13 cellular contexts compared by ENCODE assay signal in genomic region chr11:74033046-74033445, GRCh38.
"Had no signal": no experiment of that assay in that cellular context is flagged by ENCODE, and none has a peak within 500 bp of the region (broad histone marks: within the 10 kb centered on the region; RNA-seq: fewer than 3 reads in every experiment).

No MANE protein-coding gene starts in this region.

- H3K27ac ChIP-seq: coronary artery, epithelial cell of prostate, gastroesophageal sphincter, thyroid gland had no signal

- H3K9me3 Mint-ChIP-seq: activated CD4-positive, alpha-beta T cell treated with anti-CD3 and anti-CD28 coated beads, Interleukin-2, amount 10 ng/mL, durations not matched to agents 24 days and 14 days; activated T-cell treated with anti-CD3 and anti-CD28 coated beads, Interleukin-2, amount 50 U/mL, for 24 hours; neural crest cell had no signal

- H3K9me3 ChIP-seq: gastroesophageal sphincter, thyroid gland had no signal

- H3K4me3 Mint-ChIP-seq: activated CD4-positive, alpha-beta T cell treated with anti-CD3 and anti-CD28 coated beads, Interleukin-2, amount 10 ng/mL, durations not matched to agents 24 days and 14 days; activated T-cell treated with anti-CD3 and anti-CD28 coated beads, Interleukin-2, amount 50 U/mL, for 24 hours; neural crest cell had no signal

- H3K4me3 ChIP-seq: coronary artery, gastroesophageal sphincter, thyroid gland had no signal

- H3K4me1 Mint-ChIP-seq: neural crest cell had no signal

- H3K27me3 Mint-ChIP-seq: activated CD4-positive, alpha-beta T cell treated with anti-CD3 and anti-CD28 coated beads, Interleukin-2, amount 10 ng/mL, durations not matched to agents 24 days and 14 days; activated T-cell treated with anti-CD3 and anti-CD28 coated beads, Interleukin-2, amount 50 U/mL, for 24 hours had no signal

- H3K27me3 ChIP-seq: gastroesophageal sphincter, thyroid gland had no signal

- H3K27ac Mint-ChIP-seq: activated CD4-positive, alpha-beta T cell treated with anti-CD3 and anti-CD28 coated beads, Interleukin-2, amount 10 ng/mL, durations not matched to agents 24 days and 14 days; activated T-cell treated with anti-CD3 and anti-CD28 coated beads, Interleukin-2, amount 50 U/mL, for 24 hours had no signal

- DNase-seq: activated CD4-positive, alpha-beta T cell treated with anti-CD3 and anti-CD28 coated beads, Interleukin-2, amount 10 ng/mL, durations not matched to agents 24 days and 14 days; activated T-cell treated with anti-CD3 and anti-CD28 coated beads, Interleukin-2, amount 50 U/mL, for 24 hours; effector CD8-positive, alpha-beta T cell; kidney; left ventricle myocardium superior; mesendoderm; stimulated activated CD4-positive, alpha-beta T cell treated with anti-CD3 and anti-CD28 coated beads, Interleukin-4, amount 100 ng/mL, for 1 hour; stimulated activated CD8-positive, alpha-beta memory T cell treated with anti-CD3 and anti-CD28 coated beads, Interleukin-4, amount 100 ng/mL, for 48 hours; thyroid gland had no signal

- ATAC-seq: gastroesophageal sphincter, left ventricle myocardium superior had no signal

- H3K4me1 ChIP-seq: gastroesophageal sphincter had no signal
